ENCODE assay signal across 17 cellular contexts in genomic region chr11:131664811-131665210, GRCh38.
A peak's percentile ranks its signal among the peaks of the same experiment; 100 is the strongest.
DNase-seq lines count a peak whose midpoint lies in the region; ATAC-seq and TF ChIP-seq lines count a peak whose summit lies in the region.
"Had no signal": no experiment of that assay in that cellular context is flagged by ENCODE, and none has a peak within 500 bp of the region (broad histone marks: within the 10 kb centered on the region; RNA-seq: fewer than 3 reads in every experiment).

No MANE protein-coding gene starts in this region.

- in situ Hi-C loops in gastrocnemius medialis (cut with MboI; ENCODE audit: low sequenced_read_pairs in 4 of 4) = loop anchor here in 2 of 4 donors (25.0 kb wide), 1 partner anchor 603 kb away; no protein-coding TSS in a partner anchor

- H3K4me1 ChIP-seq in mucosa of descending colon (ENCODE audit: low read depth) = no peaks in the 10 kb centered on the region
- no peaks in the 10 kb centered on the region for H3K4me1 ChIP-seq in gastrocnemius medialis

- H3K27me3 Mint-ChIP-seq in brain = peaks cover 3% of the 10 kb centered on the region
- no peaks in the 10 kb centered on the region for H3K27me3 Mint-ChIP-seq in neural crest cell (ENCODE audit: low read depth)

- H3K27me3 ChIP-seq in gastrocnemius medialis = no peaks in the 10 kb centered on the region

- H3K4me3 Mint-ChIP-seq in brain (peak overlapping the region in 1 of 5 experiments; percentile 36), neural crest cell (no peak overlapping the region)
- H3K4me3 Mint-ChIP-seq: CD4-positive, CD25-positive, alpha-beta regulatory T cell had no signal

- H3K36me3 Mint-ChIP-seq in brain (no peaks in the 10 kb centered on the region), neural crest cell (ENCODE audit: low read depth) (no peaks in the 10 kb centered on the region)
- H3K36me3 Mint-ChIP-seq: CD4-positive, CD25-positive, alpha-beta regulatory T cell had no signal

- H3K27ac ChIP-seq in temporal lobe (ENCODE audit: low read depth, low read length) (peak overlapping the region; percentile 90), gastrocnemius medialis (no peak overlapping the region)

- DNase-seq in hippocampal formation (lab: John Stamatoyannopoulos, UW) (peak; percentile 61 to 76), neural crest cell (ENCODE audit: low read depth, low spot score) (no peak), mucosa of descending colon (no peak), gastrocnemius medialis (no peak)
- DNase-seq: ACHN; AML-193; CD4-positive, CD25-positive, alpha-beta regulatory T cell; DMS53; GM23248; NCI-H2029 treated with DMSO at 0.1 percent for 48 hours; NCI-H510A; NCI-H774; RPMI8226 had no signal

- ATAC-seq in mucosa of descending colon (no peak), gastrocnemius medialis (no peak), GM19463 (IDR thresholded peaks at IDR 0.05; ENCODE audit: unreplicated experiment) (no peak)
- ATAC-seq: HCT116 had no signal

- H3K9me3 Mint-ChIP-seq in brain (peaks cover 0 to 2% (median 0%) of the 10 kb centered on the region in 5 experiments), neural crest cell (no peaks in the 10 kb centered on the region)

- H3K4me1 Mint-ChIP-seq in brain = peaks cover 78% of the 10 kb centered on the region
- peaks cover 75% of the 10 kb centered on the region for H3K4me1 Mint-ChIP-seq in neural crest cell
- H3K4me1 Mint-ChIP-seq: CD4-positive, CD25-positive, alpha-beta regulatory T cell had no signal

- H3K27ac Mint-ChIP-seq in brain (peak overlapping the region in 4 of 5 experiments; percentile 3 to 82 (median 56)), neural crest cell (ENCODE audit: unreplicated experiment) (peak overlapping the region; percentile 35)
- H3K27ac Mint-ChIP-seq: CD4-positive, CD25-positive, alpha-beta regulatory T cell had no signal

- intact Hi-C loops in mucosa of descending colon (cut with DNase I, micrococcal nuclease) (no loop called here), gastrocnemius medialis (cut with DNase I; ENCODE audit: low total_unique reads) (no loop called here)

- TF ChIP-seq CTCF in brain (conservative IDR thresholded peaks at IDR 0.05) = no peak
- no peak for TF ChIP-seq CTCF in neural crest cell (conservative IDR thresholded peaks at IDR 0.05)
- no peak for TF ChIP-seq CTCF in mucosa of descending colon (IDR thresholded peaks at IDR 0.05)
- no peak for TF ChIP-seq CTCF in gastrocnemius medialis (IDR thresholded peaks at IDR 0.05 in 4 of 5, conservative IDR thresholded peaks at IDR 0.05 in 1 of 5)

- no peak overlapping the region for H3K4me3 ChIP-seq in mucosa of descending colon
- no peak overlapping the region for H3K4me3 ChIP-seq in gastrocnemius medialis
- H3K4me3 ChIP-seq: GM23248 had no signal

- no peak for TF ChIP-seq POLR2A in gastrocnemius medialis (IDR thresholded peaks at IDR 0.05)

- no peaks in the 10 kb centered on the region for H3K36me3 ChIP-seq in mucosa of descending colon (ENCODE audit: low read depth)
- no peaks in the 10 kb centered on the region for H3K36me3 ChIP-seq in gastrocnemius medialis

- H3K9me3 ChIP-seq in mucosa of descending colon (no peaks in the 10 kb centered on the region), gastrocnemius medialis (no peaks in the 10 kb centered on the region)

Comparison
In these comparisons a context has a peak if more than half of its experiments do, and no peak if none do; other contexts are left out.
1. DNase-seq: peak in hippocampal formation (2 of 2); none in neural crest cell (single experiment), mucosa of descending colon (0 of 3) and gastrocnemius medialis (0 of 2).